In the genomic region with DNA sequence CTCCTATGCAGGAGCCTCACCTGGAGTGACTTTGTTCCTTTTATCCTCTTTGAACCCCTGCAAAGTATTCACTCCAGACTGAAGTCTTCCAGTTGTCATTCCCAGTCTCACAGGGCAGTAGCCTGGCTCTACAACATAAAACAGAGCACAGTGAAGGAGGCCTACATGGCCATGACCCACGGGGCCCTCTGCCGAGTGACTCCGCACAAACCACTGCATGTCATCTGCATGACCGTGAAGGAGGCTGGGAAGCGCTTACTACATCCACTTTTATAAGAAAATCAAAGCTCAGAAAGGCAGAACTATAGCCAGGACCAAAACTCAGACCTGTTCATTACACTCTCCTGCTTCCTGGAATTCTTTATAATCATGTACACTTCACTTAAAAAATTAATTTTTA, we compare ENCODE assay signal across 15 cellular contexts. TPM values are rescaled to one million over a fixed set of nuclear protein-coding genes. Genes with fewer than 3 reads are reported as not detected.
DNase-seq lines count a peak whose midpoint lies in the region; ATAC-seq and TF ChIP-seq lines count a peak whose summit lies in the region.
"Had no signal": no experiment of that assay in that cellular context is flagged by ENCODE, and none has a peak within 500 bp of the region (broad histone marks: within the 10 kb centered on the region; RNA-seq: fewer than 3 reads in every experiment).

No MANE protein-coding gene starts in this region.

- CTCF ChIA-PET in CD4-positive, alpha-beta T cell (lab: Charles Lee): interaction anchor here (0.9 to 5.2 kb wide), 13 partner anchors 8 to 480 kb away, joined by 3 to 91 read pairs (median 9); no protein-coding TSS in a partner anchor

- POLR2A ChIA-PET in CD4-positive, alpha-beta T cell (lab: Charles Lee): interaction anchor here (1.3 to 9.1 kb wide), 12 partner anchors 10 to 480 kb away, joined by 4 to 141 read pairs (median 9); a partner anchor contains a TSS

- TF ChIP-seq CTCF in CD4-positive, alpha-beta T cell (IDR thresholded peaks at IDR 0.05): no peak

- intact Hi-C loops in activated CD4-positive, alpha-beta T cell treated with anti-CD3 and anti-CD28 coated beads, Interleukin-2, amount 10 ng/mL, durations not matched to agents 24 days and 14 days (cut with micrococcal nuclease): loop anchor here (2.0 to 5.0 kb wide), 4 partner anchors 43 to 341 kb away; a partner anchor contains a TSS
- intact Hi-C loops in CD4-positive, alpha-beta T cell (cut with DNase I, micrococcal nuclease): loop anchor here (2.0 to 5.0 kb wide), 3 partner anchors 341 to 481 kb away; no protein-coding TSS in a partner anchor
- intact Hi-C loops in cardiac septum (cut with DNase I): no loop called here

- peaks cover 54% of the 10 kb centered on the region for H3K36me3 Mint-ChIP-seq in activated CD4-positive, alpha-beta T cell treated with anti-CD3 and anti-CD28 coated beads, Interleukin-2, amount 10 ng/mL, durations not matched to agents 24 days and 14 days (ENCODE audit: low read depth)
- H3K36me3 Mint-ChIP-seq in CD4-positive, alpha-beta T cell (ENCODE audit: low read depth): peaks cover 81% of the 10 kb centered on the region
- H3K36me3 Mint-ChIP-seq in activated T-helper 17 cell treated with anti-CD3 and anti-CD28 coated beads, Interleukin-2, amount 50 U/mL, for 72 hours (ENCODE audit: low read depth): peaks cover 85% of the 10 kb centered on the region
- peaks cover 34% of the 10 kb centered on the region for H3K36me3 Mint-ChIP-seq in natural killer cell treated with Interleukin-12 subunit alpha and Interleukin-12 subunit beta and Interleukin-15 and Interleukin-18, amount 100 ng/mL, for 72 hours

- H3K4me1 Mint-ChIP-seq in activated CD4-positive, alpha-beta T cell treated with anti-CD3 and anti-CD28 coated beads, Interleukin-2, amount 10 ng/mL, durations not matched to agents 24 days and 14 days: peaks cover 35% of the 10 kb centered on the region
- peaks cover 59% of the 10 kb centered on the region for H3K4me1 Mint-ChIP-seq in CD4-positive, alpha-beta T cell (ENCODE audit: low read depth)
- peaks cover 40% of the 10 kb centered on the region for H3K4me1 Mint-ChIP-seq in activated T-helper 17 cell treated with anti-CD3 and anti-CD28 coated beads, Interleukin-2, amount 50 U/mL, for 72 hours
- peaks cover 45 to 50% of the 10 kb centered on the region in 2 donors for H3K4me1 Mint-ChIP-seq in natural killer cell treated with Interleukin-12 subunit alpha and Interleukin-12 subunit beta and Interleukin-15 and Interleukin-18, amount 100 ng/mL, for 72 hours (ENCODE audit: low read depth in 2 of 2)

- no peaks in the 10 kb centered on the region for H3K9me3 ChIP-seq in CD4-positive, alpha-beta T cell (ENCODE audit: control insufficient read depth, low read length)

- H3K4me3 Mint-ChIP-seq in activated CD4-positive, alpha-beta T cell treated with anti-CD3 and anti-CD28 coated beads, Interleukin-2, amount 10 ng/mL, durations not matched to agents 24 days and 14 days: no peak overlapping the region
- no peak overlapping the region for H3K4me3 Mint-ChIP-seq in CD4-positive, alpha-beta T cell
- no peak overlapping the region for H3K4me3 Mint-ChIP-seq in activated T-helper 17 cell treated with anti-CD3 and anti-CD28 coated beads, Interleukin-2, amount 50 U/mL, for 72 hours
- no peak overlapping the region for H3K4me3 Mint-ChIP-seq in natural killer cell treated with Interleukin-12 subunit alpha and Interleukin-12 subunit beta and Interleukin-15 and Interleukin-18, amount 100 ng/mL, for 72 hours

- ATAC-seq in CD4-positive, alpha-beta T cell (ENCODE audit: poor library complexity): no peak
- ATAC-seq in activated T-helper 17 cell treated with anti-CD3 and anti-CD28 coated beads, Interleukin-2, amount 50 U/mL, for 72 hours (replicated peaks): no peak
- ATAC-seq in natural killer cell treated with Interleukin-12 subunit alpha and Interleukin-12 subunit beta and Interleukin-15 and Interleukin-18, amount 100 ng/mL, for 72 hours: no peak

- H3K9me3 Mint-ChIP-seq in activated CD4-positive, alpha-beta T cell treated with anti-CD3 and anti-CD28 coated beads, Interleukin-2, amount 10 ng/mL, durations not matched to agents 24 days and 14 days: no peaks in the 10 kb centered on the region
- no peaks in the 10 kb centered on the region for H3K9me3 Mint-ChIP-seq in CD4-positive, alpha-beta T cell
- H3K9me3 Mint-ChIP-seq in activated T-helper 17 cell treated with anti-CD3 and anti-CD28 coated beads, Interleukin-2, amount 50 U/mL, for 72 hours: no peaks in the 10 kb centered on the region
- no peaks in the 10 kb centered on the region for H3K9me3 Mint-ChIP-seq in natural killer cell treated with Interleukin-12 subunit alpha and Interleukin-12 subunit beta and Interleukin-15 and Interleukin-18, amount 100 ng/mL, for 72 hours

- H3K27me3 Mint-ChIP-seq in activated CD4-positive, alpha-beta T cell treated with anti-CD3 and anti-CD28 coated beads, Interleukin-2, amount 10 ng/mL, durations not matched to agents 24 days and 14 days: no peaks in the 10 kb centered on the region
- H3K27me3 Mint-ChIP-seq in CD4-positive, alpha-beta T cell: no peaks in the 10 kb centered on the region
- no peaks in the 10 kb centered on the region for H3K27me3 Mint-ChIP-seq in activated T-helper 17 cell treated with anti-CD3 and anti-CD28 coated beads, Interleukin-2, amount 50 U/mL, for 72 hours
- no peaks in the 10 kb centered on the region for H3K27me3 Mint-ChIP-seq in natural killer cell treated with Interleukin-12 subunit alpha and Interleukin-12 subunit beta and Interleukin-15 and Interleukin-18, amount 100 ng/mL, for 72 hours

- H3K27me3 ChIP-seq in CD4-positive, alpha-beta T cell (ENCODE audit: control insufficient read depth, insufficient read depth, low read length): no peaks in the 10 kb centered on the region

- H3K27ac ChIP-seq in CD4-positive, alpha-beta T cell (ENCODE audit: low read depth, low read length): no peak overlapping the region

- H3K27ac Mint-ChIP-seq in activated CD4-positive, alpha-beta T cell treated with anti-CD3 and anti-CD28 coated beads, Interleukin-2, amount 10 ng/mL, durations not matched to agents 24 days and 14 days: no peak overlapping the region
- peak overlapping the region; percentile 84 for H3K27ac Mint-ChIP-seq in CD4-positive, alpha-beta T cell
- peak overlapping the region; percentile 36 for H3K27ac Mint-ChIP-seq in activated T-helper 17 cell treated with anti-CD3 and anti-CD28 coated beads, Interleukin-2, amount 50 U/mL, for 72 hours
- H3K27ac Mint-ChIP-seq in natural killer cell treated with Interleukin-12 subunit alpha and Interleukin-12 subunit beta and Interleukin-15 and Interleukin-18, amount 100 ng/mL, for 72 hours: peak overlapping the region; percentile 72 to 88

- peak; percentile 56 for DNase-seq in activated CD4-positive, alpha-beta T cell treated with anti-CD3 and anti-CD28 coated beads, Interleukin-2, amount 10 ng/mL, durations not matched to agents 24 days and 14 days
- no peak for DNase-seq in activated CD4-positive, alpha-beta T cell treated with anti-CD3 and anti-CD28 coated beads, Interleukin-2, amount 50 U/mL, for 48 hours
- DNase-seq in CD4-positive, alpha-beta T cell: no peak
- DNase-seq in natural killer cell treated with Interleukin-12 subunit alpha and Interleukin-12 subunit beta and Interleukin-15 and Interleukin-18, amount 100 ng/mL, for 72 hours (ENCODE audit: low spot score): no peak
- DNase-seq in NOMO-1 treated with dmso at 0.1 percent for 144 hours (lab: John Stamatoyannopoulos, UW; ENCODE audit: unreplicated experiment) (no peak), NCI-H748 treated with DMSO at 0.1 percent for 48 hours (lab: John Stamatoyannopoulos, UW) (no peak), cardiac septum (ENCODE audit: low spot score) (no peak)
- DNase-seq: 8988T, DMS 273 treated with DMSO at 0.1 percent for 48 hours, NCI-H1417 treated with DMSO at 0.1 percent for 48 hours, NCI-H2029, NCI-H2171, NCI-H446 treated with DMSO at 0.1 percent for 48 hours, SIG-M5 had no signal

RNA-seq across cellular contexts. Expression of a gene that starts 42.5 kb away (rescaled TPM):
- 92.7 and 98.8 TPM in 2 replicates for total RNA-seq in activated CD4-positive, alpha-beta T cell treated with anti-CD3 and anti-CD28 coated beads, Interleukin-2, amount 10 ng/mL, durations not matched to agents 24 days and 14 days
- total RNA-seq in CD4-positive, alpha-beta T cell: 100 to 1,000 TPM in 1 of 2 experiments, 10 to 100 TPM in 1; 95.4 to 103 TPM
- total RNA-seq in activated T-helper 17 cell treated with anti-CD3 and anti-CD28 coated beads, Interleukin-2, amount 50 U/mL, for 72 hours: 10 to 100 TPM; 53.5 to 63.9 TPM
- 10 to 100 TPM; 64.1 to 91.4 TPM for total RNA-seq in natural killer cell treated with Interleukin-12 subunit alpha and Interleukin-12 subunit beta and Interleukin-15 and Interleukin-18, amount 100 ng/mL, for 72 hours
- total RNA-seq in cardiac septum: 53.4 TPM

RNA-seq across cellular contexts. Expression of a gene that starts 59.9 kb away (rescaled TPM):
- total RNA-seq in activated CD4-positive, alpha-beta T cell treated with anti-CD3 and anti-CD28 coated beads, Interleukin-2, amount 10 ng/mL, durations not matched to agents 24 days and 14 days: 85.6 and 86.2 TPM in 2 replicates
- 100 to 1,000 TPM; 136 to 147 TPM for total RNA-seq in CD4-positive, alpha-beta T cell
- 100 to 1,000 TPM; 156 to 173 TPM for total RNA-seq in activated T-helper 17 cell treated with anti-CD3 and anti-CD28 coated beads, Interleukin-2, amount 50 U/mL, for 72 hours
- total RNA-seq in natural killer cell treated with Interleukin-12 subunit alpha and Interleukin-12 subunit beta and Interleukin-15 and Interleukin-18, amount 100 ng/mL, for 72 hours: 100 to 1,000 TPM; 135 to 186 TPM
- 6.2 TPM for total RNA-seq in cardiac septum

Comparison
In these comparisons a context has a peak if more than half of its experiments do, and no peak if none do; other contexts are left out.
1. RNA of a gene that starts 59.9 kb away (total RNA-seq): 135 to 186 TPM in natural killer cell treated with Interleukin-12 subunit alpha and Interleukin-12 subunit beta and Interleukin-15 and Interleukin-18, amount 100 ng/mL, for 72 hours, 156 to 173 TPM in activated T-helper 17 cell treated with anti-CD3 and anti-CD28 coated beads, Interleukin-2, amount 50 U/mL, for 72 hours, 136 to 147 TPM in CD4-positive, alpha-beta T cell and 85.6 to 86.2 TPM in activated CD4-positive, alpha-beta T cell treated with anti-CD3 and anti-CD28 coated beads, Interleukin-2, amount 10 ng/mL, durations not matched to agents 24 days and 14 days; 6.2 TPM in cardiac septum (single experiment); every median in the first group is over 10 times any median in the second.